ENCODE assay signal across 20 cellular contexts in the genomic region with DNA sequence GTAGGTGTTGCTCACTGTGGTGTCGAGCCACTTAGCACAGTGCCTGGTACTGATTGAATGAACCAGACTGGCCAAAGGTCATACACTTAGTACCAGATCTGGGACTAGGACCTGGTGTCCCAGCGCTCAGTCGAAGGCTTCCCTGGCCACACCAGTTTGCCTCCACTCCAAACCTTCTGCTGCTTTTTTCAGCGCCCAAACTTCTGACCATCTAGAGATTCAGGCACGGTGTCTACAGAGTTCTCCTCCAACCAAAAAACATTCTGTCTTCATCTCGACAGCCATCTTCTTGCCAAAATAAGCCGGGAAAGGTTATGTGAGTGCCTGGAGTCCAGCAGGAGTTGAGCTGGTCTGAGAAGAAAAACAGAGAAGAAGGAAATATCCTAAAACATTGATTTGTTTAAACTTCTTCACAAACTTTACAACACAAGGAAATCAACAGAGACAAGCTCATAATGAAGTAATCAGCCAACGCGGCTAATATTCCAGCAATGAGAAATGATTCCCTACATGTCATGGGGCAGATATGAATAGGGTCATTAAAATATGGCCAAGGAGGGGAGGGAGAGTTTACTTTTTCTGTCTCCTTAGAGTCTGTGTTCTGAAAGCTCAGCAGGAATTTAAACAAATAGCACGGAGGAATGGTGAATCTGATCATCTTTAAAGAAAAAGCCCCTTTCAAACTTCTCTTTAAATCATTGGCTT. TPM values are rescaled to one million over a fixed set of nuclear protein-coding genes. Genes with fewer than 3 reads are reported as not detected.
A peak's percentile ranks its signal among the peaks of the same experiment; 100 is the strongest.
DNase-seq lines count a peak whose midpoint lies in the region; ATAC-seq and TF ChIP-seq lines count a peak whose summit lies in the region.
"Had no signal": no experiment of that assay in that cellular context is flagged by ENCODE, and none has a peak within 500 bp of the region (broad histone marks: within the 10 kb centered on the region; RNA-seq: fewer than 3 reads in every experiment).

No MANE protein-coding gene starts in this region.

- TF ChIP-seq CTCF in fibroblast of villous mesenchyme (IDR thresholded peaks at IDR 0.05; ENCODE audit: insufficient read depth, low read depth, low read length): no peak
- TF ChIP-seq CTCF in sigmoid colon (IDR thresholded peaks at IDR 0.05): no peak

- 62 to 69% methylated on average over 10 of the region's 10 CpGs for WGBS in sigmoid colon, 2 donors

- peak overlapping the region; percentile 49 for H3K4me3 Mint-ChIP-seq in T-helper 17 cell
- no peak overlapping the region for H3K4me3 Mint-ChIP-seq in CD4-positive, alpha-beta memory T cell
- H3K4me3 Mint-ChIP-seq: activated naive CD4-positive, alpha-beta T cell treated with anti-CD3 and anti-CD28 coated beads, Interleukin-2, amount 50 U/mL, for 24 hours; CD8-positive, alpha-beta memory T cell had no signal

- intact Hi-C loops in sigmoid colon (cut with DNase I): no loop called here
- intact Hi-C loops in CD4-positive, alpha-beta memory T cell (cut with micrococcal nuclease): no loop called here

- H3K4me3 ChIP-seq in fibroblast of villous mesenchyme (ENCODE audit: low read depth, low read length) (no peak overlapping the region), sigmoid colon (no peak overlapping the region)
- no peak overlapping the region for H3K4me3 ChIP-seq in CD4-positive, alpha-beta memory T cell (ENCODE audit: low read length in 2 of 2)
- H3K4me3 ChIP-seq: mucosa of descending colon had no signal

- H3K9me3 Mint-ChIP-seq in CD4-positive, alpha-beta memory T cell: peaks cover 0 to 8% (median 0%) of the 10 kb centered on the region in 8 donors
- H3K9me3 Mint-ChIP-seq: activated naive CD4-positive, alpha-beta T cell treated with anti-CD3 and anti-CD28 coated beads, Interleukin-2, amount 50 U/mL, for 24 hours had no signal

- peaks cover 48% of the 10 kb centered on the region for H3K27me3 Mint-ChIP-seq in T-helper 17 cell
- peaks cover 26 to 31% of the 10 kb centered on the region in 2 donors for H3K27me3 Mint-ChIP-seq in CD4-positive, alpha-beta memory T cell

- ATAC-seq in T-helper 17 cell (no peak), SK-N-SH treated with all-trans-retinoic acid at 6 μM for 48 hours (no peak)
- ATAC-seq: left ventricle myocardium superior, mucosa of descending colon had no signal

- H3K36me3 Mint-ChIP-seq in T-helper 17 cell (ENCODE audit: low read depth): peaks cover 4% of the 10 kb centered on the region
- no peaks in the 10 kb centered on the region for H3K36me3 Mint-ChIP-seq in CD4-positive, alpha-beta memory T cell
- H3K36me3 Mint-ChIP-seq: activated naive CD4-positive, alpha-beta T cell treated with anti-CD3 and anti-CD28 coated beads, Interleukin-2, amount 50 U/mL, for 24 hours; CD8-positive, alpha-beta memory T cell had no signal

- DNase-seq in EH (ENCODE audit: low read depth) (peak; percentile 58), T-helper 17 cell (no peak), fibroblast of villous mesenchyme (ENCODE audit: low read depth) (peak; percentile 70), sigmoid colon (no peak), SHP77 treated with DMSO at 0.1 percent for 48 hours (lab: John Stamatoyannopoulos, UW) (no peak), GM03348 (ENCODE audit: low spot score) (no peak)
- no peak for DNase-seq in CD4-positive, alpha-beta memory T cell
- DNase-seq: activated CD4-positive, alpha-beta T cell treated with anti-CD3 and anti-CD28 coated beads, Interleukin-2, amount 50 U/mL, for 4 hours; activated T-cell treated with anti-CD3 and anti-CD28 coated beads, Interleukin-2, amount 50 U/mL, for 48 hours; CD8-positive, alpha-beta memory T cell; left ventricle myocardium superior; mucosa of descending colon; MV-4-11; NCI-H187 treated with DMSO at 0.1 percent for 48 hours; NCI-H345; NCI-H82; stimulated activated CD4-positive, alpha-beta T cell treated with anti-CD3 and anti-CD28 coated beads, Interleukin-15, amount 100 ng/mL, for 24 hours had no signal

- H3K27me3 ChIP-seq in sigmoid colon: peaks cover 0 to 15% (median 0%) of the 10 kb centered on the region in 3 donors
- H3K27me3 ChIP-seq in CD4-positive, alpha-beta memory T cell (ENCODE audit: insufficient read depth, low read length): no peaks in the 10 kb centered on the region

- H3K9me3 ChIP-seq in T-helper 17 cell (ENCODE audit: control insufficient read depth, low read length, poor library complexity, severe bottlenecking) (no peaks in the 10 kb centered on the region), sigmoid colon (no peaks in the 10 kb centered on the region)
- no peaks in the 10 kb centered on the region for H3K9me3 ChIP-seq in CD4-positive, alpha-beta memory T cell (ENCODE audit: control insufficient read depth in 1 of 2, low read length in 2 of 2)
- H3K9me3 ChIP-seq: mucosa of descending colon had no signal

- no peak overlapping the region for H3K27ac Mint-ChIP-seq in T-helper 17 cell
- no peak overlapping the region for H3K27ac Mint-ChIP-seq in CD4-positive, alpha-beta memory T cell
- H3K27ac Mint-ChIP-seq: activated naive CD4-positive, alpha-beta T cell treated with anti-CD3 and anti-CD28 coated beads, Interleukin-2, amount 50 U/mL, for 24 hours; CD8-positive, alpha-beta memory T cell had no signal

- H3K4me1 Mint-ChIP-seq in T-helper 17 cell: peaks cover 3% of the 10 kb centered on the region
- peaks cover 0 to 13% (median 5%) of the 10 kb centered on the region in 4 donors for H3K4me1 Mint-ChIP-seq in CD4-positive, alpha-beta memory T cell

- TF ChIP-seq EP300 in sigmoid colon (IDR thresholded peaks at IDR 0.05): no peak

- CTCF ChIA-PET in CD4-positive, alpha-beta memory T cell (lab: Charles Lee; ENCODE audit: partially characterized antibody): no interaction called here

- POLR2A ChIA-PET in CD4-positive, alpha-beta memory T cell (lab: Charles Lee; ENCODE audit: partially characterized antibody): no interaction called here

- H3K27ac ChIP-seq in sigmoid colon: peak overlapping the region; percentile 47 to 95 (median 70)
- H3K27ac ChIP-seq in CD4-positive, alpha-beta memory T cell (ENCODE audit: low read depth, low read length): no peak overlapping the region

- H3K4me1 ChIP-seq in sigmoid colon: peaks cover 0 to 49% (median 41%) of the 10 kb centered on the region in 4 donors
- no peaks in the 10 kb centered on the region for H3K4me1 ChIP-seq in CD4-positive, alpha-beta memory T cell (ENCODE audit: insufficient read depth, low read length)

- no peak for TF ChIP-seq POLR2A in sigmoid colon (IDR thresholded peaks at IDR 0.05)

- no peaks in the 10 kb centered on the region for H3K36me3 ChIP-seq in sigmoid colon
- H3K36me3 ChIP-seq in CD4-positive, alpha-beta memory T cell (ENCODE audit: insufficient read depth, low read length): no peaks in the 10 kb centered on the region

TF ChIP-seq in SK-N-SH treated with all-trans-retinoic acid at 6 μM for 48 hours, 23 proteins besides CTCF, POLR2A, EP300 and RAD21 (continues in another document):
- TF ChIP-seq TSHZ2 (CRISPR knock-in tag; IDR thresholded peaks at IDR 0.05) (no peak), ZFP30 (CRISPR knock-in tag; IDR thresholded peaks at IDR 0.05) (no peak), GLIS3 (CRISPR knock-in tag; IDR thresholded peaks at IDR 0.05) (no peak), TOX (CRISPR knock-in tag; IDR thresholded peaks at IDR 0.05; ENCODE audit: borderline replicate concordance) (no peak), ZNF8 (CRISPR knock-in tag; IDR thresholded peaks at IDR 0.05) (no peak), ZNF565 (CRISPR knock-in tag; conservative IDR thresholded peaks at IDR 0.05; ENCODE audit: low read depth) (no peak), CSDC2 (CRISPR knock-in tag; IDR thresholded peaks at IDR 0.05) (no peak)
- TF ChIP-seq, protein P1, sequence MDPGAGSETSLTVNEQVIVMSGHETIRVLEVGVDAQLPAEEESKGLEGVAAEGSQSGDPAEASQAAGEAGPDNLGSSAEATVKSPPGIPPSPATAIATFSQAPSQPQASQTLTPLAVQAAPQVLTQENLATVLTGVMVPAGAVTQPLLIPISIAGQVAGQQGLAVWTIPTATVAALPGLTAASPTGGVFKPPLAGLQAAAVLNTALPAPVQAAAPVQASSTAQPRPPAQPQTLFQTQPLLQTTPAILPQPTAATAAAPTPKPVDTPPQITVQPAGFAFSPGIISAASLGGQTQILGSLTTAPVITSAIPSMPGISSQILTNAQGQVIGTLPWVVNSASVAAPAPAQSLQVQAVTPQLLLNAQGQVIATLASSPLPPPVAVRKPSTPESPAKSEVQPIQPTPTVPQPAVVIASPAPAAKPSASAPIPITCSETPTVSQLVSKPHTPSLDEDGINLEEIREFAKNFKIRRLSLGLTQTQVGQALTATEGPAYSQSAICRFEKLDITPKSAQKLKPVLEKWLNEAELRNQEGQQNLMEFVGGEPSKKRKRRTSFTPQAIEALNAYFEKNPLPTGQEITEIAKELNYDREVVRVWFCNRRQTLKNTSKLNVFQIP (CRISPR knock-in tag; IDR thresholded peaks at IDR 0.05; ENCODE audit: borderline replicate concordance, low read depth): no peak

RNA-seq across cellular contexts. Expression of gene GLI2, which starts 2.3 kb away (rescaled TPM):
- total RNA-seq in T-helper 17 cell: not detected
- 22.5 and 28.3 TPM in 2 replicates for total RNA-seq in fibroblast of villous mesenchyme
- total RNA-seq in sigmoid colon: 1 to 10 TPM; 2.1 to 6.4 (median 2.9) TPM
- polyA plus RNA-seq in sigmoid colon: under 1 TPM; 0.23 to 0.76 (median 0.60) TPM
- total RNA-seq in CD4-positive, alpha-beta memory T cell: not detected
- polyA plus RNA-seq in CD4-positive, alpha-beta memory T cell: not detected
- total RNA-seq: CD8-positive, alpha-beta memory T cell; OCI-LY7 had no signal
- polyA plus RNA-seq: CD8-positive, alpha-beta memory T cell had no signal

Comparison
In these comparisons a context has a peak if more than half of its experiments do, and no peak if none do; other contexts are left out.
1. DNase-seq: peak in EH (single experiment) and fibroblast of villous mesenchyme (single experiment); none in T-helper 17 cell (0 of 3), sigmoid colon (single experiment), SHP77 treated with DMSO at 0.1 percent for 48 hours (single experiment), GM03348 (single experiment) and CD4-positive, alpha-beta memory T cell (0 of 5).